In genomic region chr4:88144048-88144447, GRCh38 we compare ENCODE assay signal across 17 cellular contexts.
"Had no signal": no experiment of that assay in that cellular context is flagged by ENCODE, and none has a peak within 500 bp of the region (broad histone marks: within the 10 kb centered on the region; RNA-seq: fewer than 3 reads in every experiment).

No MANE protein-coding gene starts in this region.

- FAIRE-seq: endometrium, islet of Langerhans had no signal

- H3K27me3 ChIP-seq: colonic mucosa, heart right ventricle, sigmoid colon, spleen, testis, upper lobe of right lung had no signal

- H3K36me3 ChIP-seq: colonic mucosa, heart right ventricle, lower lobe of right lung, sigmoid colon, spleen, upper lobe of right lung had no signal

- H3K27ac ChIP-seq: colonic mucosa, heart right ventricle, lower lobe of right lung, sigmoid colon, spleen, testis, upper lobe of right lung had no signal

- H3K4me1 ChIP-seq: colonic mucosa, heart right ventricle, lower lobe of right lung, sigmoid colon, spleen, testis, upper lobe of right lung had no signal

- H3K4me3 ChIP-seq: colonic mucosa, heart right ventricle, lower lobe of right lung, sigmoid colon, spleen, testis, upper lobe of right lung had no signal

- DNase-seq: activated CD4-positive, alpha-beta T cell treated with anti-CD3 and anti-CD28 coated beads, Interleukin-2, amount 10 ng/mL, durations not matched to agents 7 days and 5 days; activated CD8-positive, alpha-beta T cell treated with anti-CD3 and anti-CD28 coated beads, Interleukin-2, amount 10 ng/mL, durations not matched to agents 7 days and 5 days; activated naive CD4-positive, alpha-beta T cell treated with anti-CD3 and anti-CD28 coated beads, Interleukin-2, amount 10 ng/mL, durations not matched to agents 7 days and 5 days; activated T-cell treated with anti-CD3 and anti-CD28 coated beads, Interleukin-2, amount 50 U/mL, for 24 hours; aorta; colonic mucosa; heart right ventricle; lower lobe of right lung; sigmoid colon; spleen; stimulated activated CD4-positive, alpha-beta T cell treated with anti-CD3 and anti-CD28 coated beads, Interleukin-4, amount 100 ng/mL, for 4 hours; T1000; testis; upper lobe of right lung had no signal

- ATAC-seq: activated CD8-positive, alpha-beta T cell treated with anti-CD3 and anti-CD28 coated beads, Interleukin-2, amount 10 ng/mL, durations not matched to agents 7 days and 5 days; heart right ventricle; lower lobe of right lung; stimulated activated memory B cell treated with anti-CD40 and anti-IgM and Interleukin-4, amounts not matched to agents 10 μg/mL and 1 μg/mL and 100 μg/mL, for 72 hours; upper lobe of right lung had no signal

- H3K9me3 ChIP-seq: colonic mucosa, heart right ventricle, lower lobe of right lung, sigmoid colon, spleen, testis, upper lobe of right lung had no signal
